In genomic region chr6:136059308-136059707, GRCh38 we compare ENCODE assay signal across 22 cellular contexts.
DNase-seq lines count a peak whose midpoint lies in the region; TF ChIP-seq lines count a peak whose summit lies in the region.
"Had no signal": no experiment of that assay in that cellular context is flagged by ENCODE, and none has a peak within 500 bp of the region (broad histone marks: within the 10 kb centered on the region; RNA-seq: fewer than 3 reads in every experiment).

No MANE protein-coding gene starts in this region.

- WGBS in transverse colon (ENCODE audit: low coverage in 1 of 2), 2 donors, result 59 to 63% methylated on average over 6 of the region's 6 CpGs
- WGBS in spleen, 5 donors, result 65 to 82% (median 76%) methylated on average over 6 of the region's 6 CpGs

- intact Hi-C loops in transverse colon (cut with DNase I; ENCODE audit: low total_unique reads), result no loop called here
- intact Hi-C loops in spleen (cut with DNase I; ENCODE audit: low total_unique reads), result no loop called here

- peak overlapping the region; percentile 15 for H3K4me2 ChIP-seq in fibroblast of lung (ENCODE audit: extremely low read depth, insufficient read depth, low read length)
- H3K4me2 ChIP-seq: hepatocyte had no signal

- H4K20me1 ChIP-seq in fibroblast of lung (ENCODE audit: control insufficient read depth, extremely low read depth, insufficient read depth, low read length), result no peaks in the 10 kb centered on the region

- H3K4me1 ChIP-seq in fibroblast of lung (ENCODE audit: control insufficient read depth, extremely low read depth, insufficient read depth, low read length) (peaks cover 3% of the 10 kb centered on the region), transverse colon (no peaks in the 10 kb centered on the region), spleen (peaks cover 0 to 14% (median 8%) of the 10 kb centered on the region in 6 donors)

- TF ChIP-seq POLR2A in transverse colon (IDR thresholded peaks at IDR 0.05), result no peak
- TF ChIP-seq POLR2A in spleen (IDR thresholded peaks at IDR 0.05), result no peak

- H3K9me3 ChIP-seq in SK-N-MC (ENCODE audit: low read depth, low read length), result no peaks in the 10 kb centered on the region
- no peaks in the 10 kb centered on the region for H3K9me3 ChIP-seq in fibroblast of lung (ENCODE audit: control insufficient read depth, insufficient read depth, low read depth, low read length)
- H3K9me3 ChIP-seq in transverse colon, result no peaks in the 10 kb centered on the region
- no peaks in the 10 kb centered on the region for H3K9me3 ChIP-seq in spleen

- no peak overlapping the region for H2AFZ ChIP-seq in fibroblast of lung (ENCODE audit: low read length)
- H2AFZ ChIP-seq: hepatocyte, parathyroid adenoma had no signal

- DNase-seq in SK-N-MC (ENCODE audit: low read depth, low spot score) (no peak), fibroblast of lung (ENCODE audit: low read depth in 2 of 2) (no peak), midbrain (lab: John Stamatoyannopoulos, UW) (peak; percentile 23), transverse colon (peak; percentile 9), GM10266 (ENCODE audit: extremely low spot score) (no peak), 8988T (no peak), spleen (no peak)
- DNase-seq: AML-193; brain microvascular endothelial cell; COR-L47; islet precursor cell; naive B cell; NCI-H1436 treated with DMSO at 0.1 percent for 48 hours; NCI-H774; OCI-M1; SHP77; small intestine; stimulated activated CD4-positive, alpha-beta T cell treated with anti-CD3 and anti-CD28 coated beads, Interleukin-4, amount 100 ng/mL, for 1 hour; stimulated activated naive CD8-positive, alpha-beta T cell treated with anti-CD3 and anti-CD28 coated beads, Interleukin-15, Interleukin-2, amounts not matched to agents 100 U/mL and 50 U/mL, for 24 hours; T-helper 1 cell had no signal

- H3K9ac ChIP-seq in SK-N-MC (ENCODE audit: insufficient read length) (no peak overlapping the region), fibroblast of lung (ENCODE audit: insufficient read depth, low read length) (no peak overlapping the region)
- H3K9ac ChIP-seq: parathyroid adenoma had no signal

- in situ Hi-C loops in transverse colon (cut with MboI; ENCODE audit: low pct_ligation_motif_present in 1 of 4, low pct_unique_long_range_greater_than_20kb in 1 of 4, low sequenced_read_pairs in 3 of 4), result no loop called here

- H3K79me2 ChIP-seq in fibroblast of lung (ENCODE audit: control insufficient read depth, insufficient read depth, low read length), result peaks cover 2% of the 10 kb centered on the region
- H3K79me2 ChIP-seq: hepatocyte, parathyroid adenoma had no signal

- peak overlapping the region; percentile 8; the same call in 1 of the 2 replicates for H3K4me3 ChIP-seq in SK-N-MC
- H3K4me3 ChIP-seq in fibroblast of lung (replicated peaks in 1 of 4; ENCODE audit: control extremely low read depth in 1 of 4, insufficient read depth in 1 of 4, low read depth in 3 of 4, low read length in 4 of 4), result no peak overlapping the region
- no peak overlapping the region for H3K4me3 ChIP-seq in transverse colon
- H3K4me3 ChIP-seq in spleen, result no peak overlapping the region
- H3K4me3 ChIP-seq: hepatocyte had no signal

- H3K36me3 ChIP-seq in SK-N-MC (ENCODE audit: insufficient read depth, low read length) (no peaks in the 10 kb centered on the region), fibroblast of lung (ENCODE audit: control insufficient read depth, insufficient read depth, low read length) (no peaks in the 10 kb centered on the region), transverse colon (no peaks in the 10 kb centered on the region), spleen (no peaks in the 10 kb centered on the region)
- H3K36me3 ChIP-seq: brain microvascular endothelial cell had no signal

- TF ChIP-seq CTCF in fibroblast of lung (conservative IDR thresholded peaks at IDR 0.05 in 1 of 2, IDR thresholded peaks at IDR 0.05 in 1 of 2; ENCODE audit: low read depth in 1 of 2, low read length in 2 of 2), result no peak
- no peak for TF ChIP-seq CTCF in transverse colon (IDR thresholded peaks at IDR 0.05)
- TF ChIP-seq CTCF in GM10266 (IDR thresholded peaks at IDR 0.05; ENCODE audit: control insufficient read depth, insufficient read depth, low read depth, missing control alignments), result no peak
- TF ChIP-seq CTCF in spleen (IDR thresholded peaks at IDR 0.05 in 8 of 11, conservative IDR thresholded peaks at IDR 0.05 in 3 of 11), result no peak

- H3K27me3 ChIP-seq in fibroblast of lung (ENCODE audit: control insufficient read depth, insufficient read depth, low read length) (no peaks in the 10 kb centered on the region), transverse colon (no peaks in the 10 kb centered on the region), spleen (replicated peaks in 1 of 7) (no peaks in the 10 kb centered on the region)
- H3K27me3 ChIP-seq: brain microvascular endothelial cell, hepatocyte had no signal

- TF ChIP-seq EP300 in transverse colon (IDR thresholded peaks at IDR 0.05; ENCODE audit: low read depth), result no peak

- H3K27ac ChIP-seq in SK-N-MC, result no peak overlapping the region
- H3K27ac ChIP-seq in fibroblast of lung (ENCODE audit: insufficient read depth, low read length), result no peak overlapping the region
- no peak overlapping the region for H3K27ac ChIP-seq in transverse colon
- no peak overlapping the region for H3K27ac ChIP-seq in spleen
- H3K27ac ChIP-seq: brain microvascular endothelial cell, hepatocyte, parathyroid adenoma had no signal

Comparison
In these comparisons a context has a peak if more than half of its experiments do, and no peak if none do; other contexts are left out.
1. DNase-seq: peak in midbrain (single experiment) and transverse colon (single experiment); none in SK-N-MC (single experiment), fibroblast of lung (0 of 2), GM10266 (single experiment), 8988T (single experiment) and spleen (single experiment).